Comparison of ENCODE assay signal across 1 cellular context in genomic region chrX:130339408-130340222, GRCh38.
TF ChIP-seq lines count a peak whose summit lies in the region.

TSS of gene SLC25A14 (plus strand) at chrX:130339919. CDS start at chrX:130340279, 360 bp downstream.

TF ChIP-seq in K562, 482 proteins besides CTCF, POLR2A, EP300 and RAD21 (continued from another document and continues in another):
- peak; percentile 40; the same call in 1 of the 2 replicates for TF ChIP-seq ZNF592 (IDR thresholded peaks at IDR 0.05)
- TF ChIP-seq FIP1L1 (IDR thresholded peaks at IDR 0.05; ENCODE audit: low read depth, low read length, poor library complexity, severe bottlenecking), result no peak
- TF ChIP-seq SIRT6 (IDR thresholded peaks at IDR 0.05; ENCODE audit: low read depth, low read length), result no peak
- 0 out of 2 replicates have a peak, but pooled peaks have one; percentile 1 for TF ChIP-seq LARP7 (IDR thresholded peaks at IDR 0.05)
- TF ChIP-seq DLX4 (CRISPR knock-in tag; IDR thresholded peaks at IDR 0.05), result no peak
- no peak for TF ChIP-seq NUFIP1 (IDR thresholded peaks at IDR 0.05; ENCODE audit: partially characterized antibody)
- TF ChIP-seq NRF1 (conservative IDR thresholded peaks at IDR 0.05 in 1 of 2, IDR thresholded peaks at IDR 0.05 in 1 of 2), result peak; percentile 47 to 64
- no peak for TF ChIP-seq POU5F1 (IDR thresholded peaks at IDR 0.05; ENCODE audit: borderline replicate concordance, low read depth, low read length, partially characterized antibody)
- no peak for TF ChIP-seq PTRF (tag; IDR thresholded peaks at IDR 0.05)
- TF ChIP-seq FOXJ2 (tag; IDR thresholded peaks at IDR 0.05), result peak; percentile 81
- TF ChIP-seq HOMEZ (CRISPR knock-in tag; IDR thresholded peaks at IDR 0.05), result no peak
- TF ChIP-seq YY1 (IDR thresholded peaks at IDR 0.05; ENCODE audit: borderline replicate concordance in 1 of 3, control insufficient read depth in 1 of 3, extremely low read depth in 1 of 3, insufficient read depth in 3 of 3, insufficient read length in 1 of 3, insufficient replicate concordance in 2 of 3, low read depth in 1 of 3, low read length in 2 of 3), result peak in 2 of 3 experiments; percentile 75 to 87
- TF ChIP-seq L3MBTL2 (IDR thresholded peaks at IDR 0.05), result peak; percentile 79; the same call in 1 of the 2 replicates
- no peak for TF ChIP-seq KDM2B (CRISPR knock-in tag; IDR thresholded peaks at IDR 0.05)
- TF ChIP-seq KAT7 (CRISPR knock-in tag; IDR thresholded peaks at IDR 0.05; ENCODE audit: borderline replicate concordance), result no peak
- peak; percentile 92 for TF ChIP-seq POLR2G (IDR thresholded peaks at IDR 0.05; ENCODE audit: low read depth, low read length)
- peak in 1 of 2 experiments; percentile 80; a peak in 2 of 4 replicates for TF ChIP-seq CSDE1 (IDR thresholded peaks at IDR 0.05)
- peak; percentile 78; the same call in 1 of the 2 replicates for TF ChIP-seq NR2C2 (CRISPR knock-in tag; IDR thresholded peaks at IDR 0.05)
- peak; percentile 97 for TF ChIP-seq NR2C2 (tag; IDR thresholded peaks at IDR 0.05)
- TF ChIP-seq TRIM24 (IDR thresholded peaks at IDR 0.05), result 0 out of 4 replicates have a peak, but pooled peaks of 1 of the 2 experiments have one; percentile 9
- no peak for TF ChIP-seq STAT5A (IDR thresholded peaks at IDR 0.05; ENCODE audit: borderline replicate concordance, low read length)
- TF ChIP-seq CHAMP1 (IDR thresholded peaks at IDR 0.05), result no peak
- TF ChIP-seq TEAD2 (tag; IDR thresholded peaks at IDR 0.05), result no peak
- TF ChIP-seq ERF (CRISPR knock-in tag; IDR thresholded peaks at IDR 0.05), result no peak
- no peak for TF ChIP-seq CEBPB (tag; IDR thresholded peaks at IDR 0.05)
- TF ChIP-seq HMGXB4 (CRISPR knock-in tag; IDR thresholded peaks at IDR 0.05), result no peak
- TF ChIP-seq ZNF586 (CRISPR knock-in tag; conservative IDR thresholded peaks at IDR 0.05), result no peak
- no peak for TF ChIP-seq TGIF2 (CRISPR knock-in tag; IDR thresholded peaks at IDR 0.05)
- TF ChIP-seq XRCC3 (IDR thresholded peaks at IDR 0.05), result no peak
- no peak for TF ChIP-seq U2AF1 (optimal IDR thresholded peaks at IDR 0.05; ENCODE audit: low read depth, low read length)
- peak; percentile 92 for TF ChIP-seq ZBTB40 (IDR thresholded peaks at IDR 0.05)
- no peak for TF ChIP-seq ZBTB40 (CRISPR knock-in tag; IDR thresholded peaks at IDR 0.05)
- no peak for TF ChIP-seq ARID3A (IDR thresholded peaks at IDR 0.05; ENCODE audit: borderline replicate concordance, low read depth, low read length)
- TF ChIP-seq FOXP1 (CRISPR knock-in tag; IDR thresholded peaks at IDR 0.05), result no peak
- no peak for TF ChIP-seq ZNF561 (CRISPR knock-in tag; conservative IDR thresholded peaks at IDR 0.05)
- TF ChIP-seq NFE2 (IDR thresholded peaks at IDR 0.05; ENCODE audit: low read depth), result no peak
- no peak for TF ChIP-seq ZNF778 (CRISPR knock-in tag; IDR thresholded peaks at IDR 0.05)
